ENCODE assay signal across 23 cellular contexts in genomic region chr17:12918132-12918531, GRCh38.
DNase-seq lines count a peak whose midpoint lies in the region; ATAC-seq lines count a peak whose summit lies in the region.
"Had no signal": no experiment of that assay in that cellular context is flagged by ENCODE, and none has a peak within 500 bp of the region (broad histone marks: within the 10 kb centered on the region; RNA-seq: fewer than 3 reads in every experiment).

No MANE protein-coding gene starts in this region.

- WGBS in right cardiac atrium: 85% methylated on average over 10 of the region's 10 CpGs

- DNase-seq in EH (ENCODE audit: low read depth) (peak; percentile 65), M059J (ENCODE audit: low read depth) (peak; percentile 90), adipocyte (ENCODE audit: low read depth) (peak; percentile 1), middle frontal gyrus (ENCODE audit: extremely low spot score, low spot score) (peak; percentile 32), right cardiac atrium (no peak), SHP77 treated with DMSO at 0.1 percent for 48 hours (lab: John Stamatoyannopoulos, UW) (no peak), NCI-H1417 (lab: John Stamatoyannopoulos, UW) (no peak), NCI-H2171 treated with DMSO at 0.1 percent for 48 hours (lab: John Stamatoyannopoulos, UW) (no peak)
- DNase-seq: activated B cell treated with CpG ODN at 0.5 μM for 24 hours; activated CD4-positive, alpha-beta T cell treated with anti-CD3 and anti-CD28 coated beads, Interleukin-2, amount 50 U/mL, for 4 hours; activated effector memory CD4-positive, alpha-beta T cell treated with anti-CD3 and anti-CD28 coated beads, Interleukin-2, amount 50 U/mL, for 16 hours; GF-D8; NCI-H1105; NCI-H2081 treated with DMSO at 0.1 percent for 48 hours; NCI-H446 treated with DMSO at 0.1 percent for 48 hours; NK-92 treated with Interleukin-12 subunit alpha and Interleukin-12 subunit beta, amount 100 ng/mL, for 24 hours; RPMI8226; SK-N-SH; uterus had no signal

- no peaks in the 10 kb centered on the region for H3K9me3 ChIP-seq in adipocyte (ENCODE audit: control insufficient read depth, low read length)
- no peaks in the 10 kb centered on the region for H3K9me3 ChIP-seq in right cardiac atrium (ENCODE audit: control insufficient read depth, low read length)
- H3K9me3 ChIP-seq: HAP-1, SK-N-SH, uterus had no signal

- H3K36me3 ChIP-seq in adipocyte (ENCODE audit: control insufficient read depth, insufficient read depth, low read length, severe bottlenecking): no peaks in the 10 kb centered on the region
- H3K36me3 ChIP-seq: HAP-1, uterus had no signal

- H3K4me1 ChIP-seq in adipocyte (ENCODE audit: control insufficient read depth, insufficient read depth, low read length): no peaks in the 10 kb centered on the region
- H3K4me1 ChIP-seq in right cardiac atrium (ENCODE audit: control insufficient read depth, insufficient read depth, low read length): no peaks in the 10 kb centered on the region
- H3K4me1 ChIP-seq: HAP-1, uterus had no signal

- H3K27me3 ChIP-seq in adipocyte (replicated peaks; ENCODE audit: control insufficient read depth, insufficient read depth, low read length) (no peaks in the 10 kb centered on the region), right cardiac atrium (ENCODE audit: control insufficient read depth, insufficient read depth) (no peaks in the 10 kb centered on the region)
- H3K27me3 ChIP-seq: uterus had no signal

- H3K4me3 ChIP-seq in adipocyte (ENCODE audit: low read length) (no peak overlapping the region), right cardiac atrium (ENCODE audit: low read length) (no peak overlapping the region)
- H3K4me3 ChIP-seq: HAP-1, uterus had no signal

- ATAC-seq in right cardiac atrium: no peak
- ATAC-seq: natural killer cell treated with Interleukin-12 subunit alpha and Interleukin-12 subunit beta and Interleukin-15 and Interleukin-18, amount 100 ng/mL, for 72 hours had no signal

- intact Hi-C loops in right cardiac atrium (cut with DNase I): no loop called here

- H3K27ac ChIP-seq in right cardiac atrium (ENCODE audit: low read length): no peak overlapping the region
- H3K27ac ChIP-seq: C4-2B, KMS-11, uterus had no signal

- no peak overlapping the region for H3K9ac ChIP-seq in adipocyte (ENCODE audit: low read length)
- H3K9ac ChIP-seq: KMS-11, SK-N-SH had no signal

Comparison
In these comparisons a context has a peak if more than half of its experiments do, and no peak if none do; other contexts are left out.
1. DNase-seq: peak in EH (single experiment), M059J (single experiment), adipocyte (single experiment) and middle frontal gyrus (single experiment); none in right cardiac atrium (0 of 3), SHP77 treated with DMSO at 0.1 percent for 48 hours (single experiment), NCI-H1417 (0 of 3) and NCI-H2171 treated with DMSO at 0.1 percent for 48 hours (single experiment).